Comparison of ENCODE assay signal across 1 cellular context in the genomic region with DNA sequence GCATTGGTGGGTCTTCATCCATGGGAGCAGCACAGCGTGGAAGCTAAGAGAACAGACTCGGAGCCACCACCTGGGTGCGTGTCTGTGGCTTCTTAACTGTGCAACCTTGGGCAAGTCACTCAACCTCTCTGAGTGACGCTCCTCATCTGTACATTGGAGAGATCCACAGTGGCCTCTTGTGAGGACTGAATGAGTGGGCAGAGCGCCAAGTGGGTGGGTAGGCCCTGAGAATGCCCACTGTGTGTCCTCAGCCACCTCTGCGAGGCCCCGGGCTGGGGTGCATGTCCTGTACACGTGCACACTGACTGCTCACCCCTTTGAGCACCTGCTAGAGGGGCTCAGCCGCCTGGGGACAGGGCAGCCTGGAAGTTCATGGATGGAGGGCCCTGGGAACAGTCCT.
TF ChIP-seq lines count a peak whose summit lies in the region.

No MANE protein-coding gene starts in this region.

TF ChIP-seq in HepG2, 621 proteins besides CTCF, POLR2A, EP300 and RAD21 (continues in another document):
- TF ChIP-seq, protein P1, sequence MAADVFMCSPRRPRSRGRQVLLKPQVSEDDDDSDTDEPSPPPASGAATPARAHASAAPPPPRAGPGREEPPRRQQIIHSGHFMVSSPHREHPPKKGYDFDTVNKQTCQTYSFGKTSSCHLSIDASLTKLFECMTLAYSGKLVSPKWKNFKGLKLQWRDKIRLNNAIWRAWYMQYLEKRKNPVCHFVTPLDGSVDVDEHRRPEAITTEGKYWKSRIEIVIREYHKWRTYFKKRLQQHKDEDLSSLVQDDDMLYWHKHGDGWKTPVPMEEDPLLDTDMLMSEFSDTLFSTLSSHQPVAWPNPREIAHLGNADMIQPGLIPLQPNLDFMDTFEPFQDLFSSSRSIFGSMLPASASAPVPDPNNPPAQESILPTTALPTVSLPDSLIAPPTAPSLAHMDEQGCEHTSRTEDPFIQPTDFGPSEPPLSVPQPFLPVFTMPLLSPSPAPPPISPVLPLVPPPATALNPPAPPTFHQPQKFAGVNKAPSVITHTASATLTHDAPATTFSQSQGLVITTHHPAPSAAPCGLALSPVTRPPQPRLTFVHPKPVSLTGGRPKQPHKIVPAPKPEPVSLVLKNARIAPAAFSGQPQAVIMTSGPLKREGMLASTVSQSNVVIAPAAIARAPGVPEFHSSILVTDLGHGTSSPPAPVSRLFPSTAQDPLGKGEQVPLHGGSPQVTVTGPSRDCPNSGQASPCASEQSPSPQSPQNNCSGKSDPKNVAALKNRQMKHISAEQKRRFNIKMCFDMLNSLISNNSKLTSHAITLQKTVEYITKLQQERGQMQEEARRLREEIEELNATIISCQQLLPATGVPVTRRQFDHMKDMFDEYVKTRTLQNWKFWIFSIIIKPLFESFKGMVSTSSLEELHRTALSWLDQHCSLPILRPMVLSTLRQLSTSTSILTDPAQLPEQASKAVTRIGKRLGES (CRISPR knock-in tag; IDR thresholded peaks at IDR 0.05; ENCODE audit: borderline replicate concordance) = peak; percentile 95
- TF ChIP-seq ZFP36 (IDR thresholded peaks at IDR 0.05; ENCODE audit: borderline replicate concordance, low read depth, low read length, partially characterized antibody) (no peak), KLF16 (CRISPR knock-in tag; IDR thresholded peaks at IDR 0.05) (0 out of 4 replicates have a peak, but pooled peaks of 1 of the 2 experiments have one; percentile 30), BHLHE40 (IDR thresholded peaks at IDR 0.05; ENCODE audit: low read length) (peak; percentile 58), ZBTB42 (CRISPR knock-in tag; IDR thresholded peaks at IDR 0.05) (no peak), ZNF543 (CRISPR knock-in tag; IDR thresholded peaks at IDR 0.05) (no peak), IRX3 (CRISPR knock-in tag; IDR thresholded peaks at IDR 0.05; ENCODE audit: borderline replicate concordance, low read depth) (no peak), DMAP1 (CRISPR knock-in tag; IDR thresholded peaks at IDR 0.05) (no peak), HDAC1 (CRISPR knock-in tag; IDR thresholded peaks at IDR 0.05) (0 out of 2 replicates have a peak, but pooled peaks have one; percentile 27), KLF13 (CRISPR knock-in tag; IDR thresholded peaks at IDR 0.05) (no peak), WIZ (CRISPR knock-in tag; IDR thresholded peaks at IDR 0.05) (no peak), ZNF792 (CRISPR knock-in tag; IDR thresholded peaks at IDR 0.05) (no peak), KDM5A (IDR thresholded peaks at IDR 0.05; ENCODE audit: borderline replicate concordance, low read length) (no peak), ZFP41 (CRISPR knock-in tag; IDR thresholded peaks at IDR 0.05; ENCODE audit: borderline replicate concordance) (no peak), NCOA2 (CRISPR knock-in tag; IDR thresholded peaks at IDR 0.05) (peak; percentile 19; the same call in 1 of the 2 replicates), SOX13 (IDR thresholded peaks at IDR 0.05) (no peak), SOX13 (CRISPR knock-in tag; conservative IDR thresholded peaks at IDR 0.05 in 1 of 2, IDR thresholded peaks at IDR 0.05 in 1 of 2) (peak in 1 of 2 experiments; percentile 34; a peak in 1 of 4 replicates), HMG20B (CRISPR knock-in tag; conservative IDR thresholded peaks at IDR 0.05) (no peak), GATAD2A (CRISPR knock-in tag; IDR thresholded peaks at IDR 0.05) (peak; percentile 73), RXRB (CRISPR knock-in tag; IDR thresholded peaks at IDR 0.05; ENCODE audit: borderline replicate concordance) (peak; percentile 60; the same call in 1 of the 2 replicates), SP5 (CRISPR knock-in tag; IDR thresholded peaks at IDR 0.05; ENCODE audit: borderline replicate concordance, low read depth) (peak; percentile 67), ZNF496 (CRISPR knock-in tag; IDR thresholded peaks at IDR 0.05; ENCODE audit: insufficient replicate concordance) (no peak), ZNF317 (CRISPR knock-in tag; IDR thresholded peaks at IDR 0.05) (no peak), NKX3-1 (CRISPR knock-in tag; IDR thresholded peaks at IDR 0.05) (no peak), HDAC2 (CRISPR knock-in tag; IDR thresholded peaks at IDR 0.05) (0 out of 2 replicates have a peak, but pooled peaks have one; percentile 19)
- TF ChIP-seq, protein P2, sequence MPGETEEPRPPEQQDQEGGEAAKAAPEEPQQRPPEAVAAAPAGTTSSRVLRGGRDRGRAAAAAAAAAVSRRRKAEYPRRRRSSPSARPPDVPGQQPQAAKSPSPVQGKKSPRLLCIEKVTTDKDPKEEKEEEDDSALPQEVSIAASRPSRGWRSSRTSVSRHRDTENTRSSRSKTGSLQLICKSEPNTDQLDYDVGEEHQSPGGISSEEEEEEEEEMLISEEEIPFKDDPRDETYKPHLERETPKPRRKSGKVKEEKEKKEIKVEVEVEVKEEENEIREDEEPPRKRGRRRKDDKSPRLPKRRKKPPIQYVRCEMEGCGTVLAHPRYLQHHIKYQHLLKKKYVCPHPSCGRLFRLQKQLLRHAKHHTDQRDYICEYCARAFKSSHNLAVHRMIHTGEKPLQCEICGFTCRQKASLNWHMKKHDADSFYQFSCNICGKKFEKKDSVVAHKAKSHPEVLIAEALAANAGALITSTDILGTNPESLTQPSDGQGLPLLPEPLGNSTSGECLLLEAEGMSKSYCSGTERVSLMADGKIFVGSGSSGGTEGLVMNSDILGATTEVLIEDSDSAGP (CRISPR knock-in tag; IDR thresholded peaks at IDR 0.05; ENCODE audit: borderline replicate concordance) = no peak
- TF ChIP-seq, protein P3, sequence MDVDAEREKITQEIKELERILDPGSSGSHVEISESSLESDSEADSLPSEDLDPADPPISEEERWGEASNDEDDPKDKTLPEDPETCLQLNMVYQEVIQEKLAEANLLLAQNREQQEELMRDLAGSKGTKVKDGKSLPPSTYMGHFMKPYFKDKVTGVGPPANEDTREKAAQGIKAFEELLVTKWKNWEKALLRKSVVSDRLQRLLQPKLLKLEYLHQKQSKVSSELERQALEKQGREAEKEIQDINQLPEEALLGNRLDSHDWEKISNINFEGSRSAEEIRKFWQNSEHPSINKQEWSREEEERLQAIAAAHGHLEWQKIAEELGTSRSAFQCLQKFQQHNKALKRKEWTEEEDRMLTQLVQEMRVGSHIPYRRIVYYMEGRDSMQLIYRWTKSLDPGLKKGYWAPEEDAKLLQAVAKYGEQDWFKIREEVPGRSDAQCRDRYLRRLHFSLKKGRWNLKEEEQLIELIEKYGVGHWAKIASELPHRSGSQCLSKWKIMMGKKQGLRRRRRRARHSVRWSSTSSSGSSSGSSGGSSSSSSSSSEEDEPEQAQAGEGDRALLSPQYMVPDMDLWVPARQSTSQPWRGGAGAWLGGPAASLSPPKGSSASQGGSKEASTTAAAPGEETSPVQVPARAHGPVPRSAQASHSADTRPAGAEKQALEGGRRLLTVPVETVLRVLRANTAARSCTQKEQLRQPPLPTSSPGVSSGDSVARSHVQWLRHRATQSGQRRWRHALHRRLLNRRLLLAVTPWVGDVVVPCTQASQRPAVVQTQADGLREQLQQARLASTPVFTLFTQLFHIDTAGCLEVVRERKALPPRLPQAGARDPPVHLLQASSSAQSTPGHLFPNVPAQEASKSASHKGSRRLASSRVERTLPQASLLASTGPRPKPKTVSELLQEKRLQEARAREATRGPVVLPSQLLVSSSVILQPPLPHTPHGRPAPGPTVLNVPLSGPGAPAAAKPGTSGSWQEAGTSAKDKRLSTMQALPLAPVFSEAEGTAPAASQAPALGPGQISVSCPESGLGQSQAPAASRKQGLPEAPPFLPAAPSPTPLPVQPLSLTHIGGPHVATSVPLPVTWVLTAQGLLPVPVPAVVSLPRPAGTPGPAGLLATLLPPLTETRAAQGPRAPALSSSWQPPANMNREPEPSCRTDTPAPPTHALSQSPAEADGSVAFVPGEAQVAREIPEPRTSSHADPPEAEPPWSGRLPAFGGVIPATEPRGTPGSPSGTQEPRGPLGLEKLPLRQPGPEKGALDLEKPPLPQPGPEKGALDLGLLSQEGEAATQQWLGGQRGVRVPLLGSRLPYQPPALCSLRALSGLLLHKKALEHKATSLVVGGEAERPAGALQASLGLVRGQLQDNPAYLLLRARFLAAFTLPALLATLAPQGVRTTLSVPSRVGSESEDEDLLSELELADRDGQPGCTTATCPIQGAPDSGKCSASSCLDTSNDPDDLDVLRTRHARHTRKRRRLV (CRISPR knock-in tag; IDR thresholded peaks at IDR 0.05) = no peak
- TF ChIP-seq, protein P4, sequence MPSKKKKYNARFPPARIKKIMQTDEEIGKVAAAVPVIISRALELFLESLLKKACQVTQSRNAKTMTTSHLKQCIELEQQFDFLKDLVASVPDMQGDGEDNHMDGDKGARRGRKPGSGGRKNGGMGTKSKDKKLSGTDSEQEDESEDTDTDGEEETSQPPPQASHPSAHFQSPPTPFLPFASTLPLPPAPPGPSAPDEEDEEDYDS (CRISPR knock-in tag; IDR thresholded peaks at IDR 0.05) = no peak
- TF ChIP-seq, protein P5, sequence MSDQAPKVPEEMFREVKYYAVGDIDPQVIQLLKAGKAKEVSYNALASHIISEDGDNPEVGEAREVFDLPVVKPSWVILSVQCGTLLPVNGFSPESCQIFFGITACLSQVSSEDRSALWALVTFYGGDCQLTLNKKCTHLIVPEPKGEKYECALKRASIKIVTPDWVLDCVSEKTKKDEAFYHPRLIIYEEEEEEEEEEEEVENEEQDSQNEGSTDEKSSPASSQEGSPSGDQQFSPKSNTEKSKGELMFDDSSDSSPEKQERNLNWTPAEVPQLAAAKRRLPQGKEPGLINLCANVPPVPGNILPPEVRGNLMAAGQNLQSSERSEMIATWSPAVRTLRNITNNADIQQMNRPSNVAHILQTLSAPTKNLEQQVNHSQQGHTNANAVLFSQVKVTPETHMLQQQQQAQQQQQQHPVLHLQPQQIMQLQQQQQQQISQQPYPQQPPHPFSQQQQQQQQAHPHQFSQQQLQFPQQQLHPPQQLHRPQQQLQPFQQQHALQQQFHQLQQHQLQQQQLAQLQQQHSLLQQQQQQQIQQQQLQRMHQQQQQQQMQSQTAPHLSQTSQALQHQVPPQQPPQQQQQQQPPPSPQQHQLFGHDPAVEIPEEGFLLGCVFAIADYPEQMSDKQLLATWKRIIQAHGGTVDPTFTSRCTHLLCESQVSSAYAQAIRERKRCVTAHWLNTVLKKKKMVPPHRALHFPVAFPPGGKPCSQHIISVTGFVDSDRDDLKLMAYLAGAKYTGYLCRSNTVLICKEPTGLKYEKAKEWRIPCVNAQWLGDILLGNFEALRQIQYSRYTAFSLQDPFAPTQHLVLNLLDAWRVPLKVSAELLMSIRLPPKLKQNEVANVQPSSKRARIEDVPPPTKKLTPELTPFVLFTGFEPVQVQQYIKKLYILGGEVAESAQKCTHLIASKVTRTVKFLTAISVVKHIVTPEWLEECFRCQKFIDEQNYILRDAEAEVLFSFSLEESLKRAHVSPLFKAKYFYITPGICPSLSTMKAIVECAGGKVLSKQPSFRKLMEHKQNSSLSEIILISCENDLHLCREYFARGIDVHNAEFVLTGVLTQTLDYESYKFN (CRISPR knock-in tag; conservative IDR thresholded peaks at IDR 0.05) = 0 out of 2 replicates have a peak, but pooled peaks have one; percentile 11
- TF ChIP-seq, protein P6, sequence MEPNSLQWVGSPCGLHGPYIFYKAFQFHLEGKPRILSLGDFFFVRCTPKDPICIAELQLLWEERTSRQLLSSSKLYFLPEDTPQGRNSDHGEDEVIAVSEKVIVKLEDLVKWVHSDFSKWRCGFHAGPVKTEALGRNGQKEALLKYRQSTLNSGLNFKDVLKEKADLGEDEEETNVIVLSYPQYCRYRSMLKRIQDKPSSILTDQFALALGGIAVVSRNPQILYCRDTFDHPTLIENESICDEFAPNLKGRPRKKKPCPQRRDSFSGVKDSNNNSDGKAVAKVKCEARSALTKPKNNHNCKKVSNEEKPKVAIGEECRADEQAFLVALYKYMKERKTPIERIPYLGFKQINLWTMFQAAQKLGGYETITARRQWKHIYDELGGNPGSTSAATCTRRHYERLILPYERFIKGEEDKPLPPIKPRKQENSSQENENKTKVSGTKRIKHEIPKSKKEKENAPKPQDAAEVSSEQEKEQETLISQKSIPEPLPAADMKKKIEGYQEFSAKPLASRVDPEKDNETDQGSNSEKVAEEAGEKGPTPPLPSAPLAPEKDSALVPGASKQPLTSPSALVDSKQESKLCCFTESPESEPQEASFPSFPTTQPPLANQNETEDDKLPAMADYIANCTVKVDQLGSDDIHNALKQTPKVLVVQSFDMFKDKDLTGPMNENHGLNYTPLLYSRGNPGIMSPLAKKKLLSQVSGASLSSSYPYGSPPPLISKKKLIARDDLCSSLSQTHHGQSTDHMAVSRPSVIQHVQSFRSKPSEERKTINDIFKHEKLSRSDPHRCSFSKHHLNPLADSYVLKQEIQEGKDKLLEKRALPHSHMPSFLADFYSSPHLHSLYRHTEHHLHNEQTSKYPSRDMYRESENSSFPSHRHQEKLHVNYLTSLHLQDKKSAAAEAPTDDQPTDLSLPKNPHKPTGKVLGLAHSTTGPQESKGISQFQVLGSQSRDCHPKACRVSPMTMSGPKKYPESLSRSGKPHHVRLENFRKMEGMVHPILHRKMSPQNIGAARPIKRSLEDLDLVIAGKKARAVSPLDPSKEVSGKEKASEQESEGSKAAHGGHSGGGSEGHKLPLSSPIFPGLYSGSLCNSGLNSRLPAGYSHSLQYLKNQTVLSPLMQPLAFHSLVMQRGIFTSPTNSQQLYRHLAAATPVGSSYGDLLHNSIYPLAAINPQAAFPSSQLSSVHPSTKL (CRISPR knock-in tag; IDR thresholded peaks at IDR 0.05) = peak; percentile 37; the same call in 1 of the 2 replicates
- TF ChIP-seq, protein P7, sequence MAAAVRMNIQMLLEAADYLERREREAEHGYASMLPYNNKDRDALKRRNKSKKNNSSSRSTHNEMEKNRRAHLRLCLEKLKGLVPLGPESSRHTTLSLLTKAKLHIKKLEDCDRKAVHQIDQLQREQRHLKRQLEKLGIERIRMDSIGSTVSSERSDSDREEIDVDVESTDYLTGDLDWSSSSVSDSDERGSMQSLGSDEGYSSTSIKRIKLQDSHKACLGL (CRISPR knock-in tag; IDR thresholded peaks at IDR 0.05) = no peak
- TF ChIP-seq, protein P8, sequence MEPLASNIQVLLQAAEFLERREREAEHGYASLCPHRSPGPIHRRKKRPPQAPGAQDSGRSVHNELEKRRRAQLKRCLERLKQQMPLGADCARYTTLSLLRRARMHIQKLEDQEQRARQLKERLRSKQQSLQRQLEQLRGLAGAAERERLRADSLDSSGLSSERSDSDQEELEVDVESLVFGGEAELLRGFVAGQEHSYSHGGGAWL (CRISPR knock-in tag; IDR thresholded peaks at IDR 0.05) = no peak
- TF ChIP-seq, protein P9, sequence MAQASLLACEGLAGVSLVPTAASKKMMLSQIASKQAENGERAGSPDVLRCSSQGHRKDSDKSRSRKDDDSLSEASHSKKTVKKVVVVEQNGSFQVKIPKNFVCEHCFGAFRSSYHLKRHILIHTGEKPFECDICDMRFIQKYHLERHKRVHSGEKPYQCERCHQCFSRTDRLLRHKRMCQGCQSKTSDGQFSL (CRISPR knock-in tag; IDR thresholded peaks at IDR 0.05) = no peak
- TF ChIP-seq, protein P10, sequence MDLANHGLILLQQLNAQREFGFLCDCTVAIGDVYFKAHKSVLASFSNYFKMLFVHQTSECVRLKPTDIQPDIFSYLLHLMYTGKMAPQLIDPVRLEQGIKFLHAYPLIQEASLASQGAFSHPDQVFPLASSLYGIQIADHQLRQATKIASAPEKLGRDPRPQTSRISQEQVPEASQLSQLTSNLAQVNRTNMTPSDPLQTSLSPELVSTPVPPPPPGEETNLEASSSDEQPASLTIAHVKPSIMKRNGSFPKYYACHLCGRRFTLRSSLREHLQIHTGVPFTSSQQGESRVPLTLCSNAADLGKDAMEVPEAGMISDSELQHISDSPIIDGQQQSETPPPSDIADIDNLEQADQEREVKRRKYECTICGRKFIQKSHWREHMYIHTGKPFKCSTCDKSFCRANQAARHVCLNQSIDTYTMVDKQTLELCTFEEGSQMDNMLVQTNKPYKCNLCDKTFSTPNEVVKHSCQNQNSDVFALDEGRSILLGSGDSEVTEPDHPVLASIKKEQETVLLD (CRISPR knock-in tag; IDR thresholded peaks at IDR 0.05; ENCODE audit: low read depth) = no peak
